Comparison of ENCODE assay signal across 2 cellular contexts in genomic region chr18:41466436-41467160, GRCh38.
TF ChIP-seq lines count a peak whose summit lies in the region.

No MANE protein-coding gene starts in this region.

TF ChIP-seq in H1, 55 proteins besides CTCF, POLR2A, EP300 and RAD21 (continues in another document):
- no peak for TF ChIP-seq ZNF274 (IDR thresholded peaks at IDR 0.05; ENCODE audit: borderline replicate concordance, extremely low read depth, low read length)
- no peak for TF ChIP-seq CBX8 (IDR thresholded peaks at IDR 0.05; ENCODE audit: borderline replicate concordance, low read depth, low read length)
- no peak for TF ChIP-seq TEAD4 (IDR thresholded peaks at IDR 0.05; ENCODE audit: low read depth, low read length)
- TF ChIP-seq SIN3A (conservative IDR thresholded peaks at IDR 0.05 in 1 of 2, IDR thresholded peaks at IDR 0.05 in 1 of 2; ENCODE audit: low read depth in 1 of 2, low read length in 2 of 2) = no peak
- TF ChIP-seq CBX5 (IDR thresholded peaks at IDR 0.05; ENCODE audit: low read depth, low read length) = no peak
- no peak for TF ChIP-seq SIX5 (IDR thresholded peaks at IDR 0.05; ENCODE audit: low read depth, low read length)
- TF ChIP-seq NANOG (IDR thresholded peaks at IDR 0.05; ENCODE audit: insufficient read depth, low read depth, low read length, poor library complexity, severe bottlenecking) = no peak
- no peak for TF ChIP-seq CHD1 (IDR thresholded peaks at IDR 0.05; ENCODE audit: low read depth, low read length)
- TF ChIP-seq TAF1 (IDR thresholded peaks at IDR 0.05; ENCODE audit: low read depth, low read length) = no peak
- TF ChIP-seq CHD7 (IDR thresholded peaks at IDR 0.05; ENCODE audit: insufficient replicate concordance, low read length) = no peak
- TF ChIP-seq SAP30 (IDR thresholded peaks at IDR 0.05; ENCODE audit: insufficient read depth, insufficient replicate concordance, low read length) = no peak
- TF ChIP-seq JUN (IDR thresholded peaks at IDR 0.05; ENCODE audit: low read depth, low read length) = no peak
- no peak for TF ChIP-seq ATF3 (IDR thresholded peaks at IDR 0.05; ENCODE audit: insufficient read depth, low read depth, low read length)
- TF ChIP-seq CEBPB (IDR thresholded peaks at IDR 0.05; ENCODE audit: low read depth, low read length) = no peak
- TF ChIP-seq RBBP5 (IDR thresholded peaks at IDR 0.05; ENCODE audit: borderline replicate concordance, low read depth, low read length) = no peak
- TF ChIP-seq POLR2AphosphoS5 (IDR thresholded peaks at IDR 0.05; ENCODE audit: low read depth, low read length) = no peak
- no peak for TF ChIP-seq RFX5 (IDR thresholded peaks at IDR 0.05; ENCODE audit: borderline replicate concordance, low read depth, low read length)
- no peak for TF ChIP-seq POU5F1 (IDR thresholded peaks at IDR 0.05; ENCODE audit: low read depth, low read length)

TF ChIP-seq in HepG2, 621 proteins besides CTCF, POLR2A, EP300 and RAD21:
- TF ChIP-seq NFE2L1 (CRISPR knock-in tag; IDR thresholded peaks at IDR 0.05; ENCODE audit: borderline replicate concordance) (no peak), ZNF34 (CRISPR knock-in tag; IDR thresholded peaks at IDR 0.05; ENCODE audit: borderline replicate concordance) (no peak), CREB3 (CRISPR knock-in tag; IDR thresholded peaks at IDR 0.05) (no peak)
TF ChIP-seq in HepG2: peak in this region for 0.
